ENCODE assay signal across 8 cellular contexts in genomic region chr11:10933455-10934292, GRCh38.
DNase-seq lines count a peak whose midpoint lies in the region; ATAC-seq and TF ChIP-seq lines count a peak whose summit lies in the region.

No MANE protein-coding gene starts in this region.

- POLR2A ChIA-PET in activated CD4-positive, alpha-beta memory T cell treated with anti-CD3 and anti-CD28 coated beads, Interleukin-2, amount 10 ng/mL, durations not matched to agents 7 days and 5 days (lab: Charles Lee), result interaction anchor here (1.0 to 2.3 kb wide), 3 partner anchors 88 to 141 kb away, joined by 3 to 9 read pairs (median 5); partner anchors contain the start of gene EIF4G2

- H3K27ac ChIP-seq in ectodermal cell (ENCODE audit: insufficient read depth, low read depth, low read length, poor library complexity, severe bottlenecking) (peak overlapping the region; percentile 37), lower lobe of right lung (peak overlapping the region; percentile 76)

- CTCF ChIA-PET in activated CD4-positive, alpha-beta memory T cell treated with anti-CD3 and anti-CD28 coated beads, Interleukin-2, amount 10 ng/mL, durations not matched to agents 7 days and 5 days (lab: Charles Lee), result interaction anchor here (0.7 to 3.4 kb wide), 25 partner anchors 8 to 855 kb away, joined by 3 to 72 read pairs (median 4); no protein-coding TSS in a partner anchor

- H3K27me3 Mint-ChIP-seq in activated CD4-positive, alpha-beta memory T cell treated with anti-CD3 and anti-CD28 coated beads, Interleukin-2, amount 10 ng/mL, durations not matched to agents 7 days and 5 days, result peaks cover 49% of the 10 kb centered on the region

- no peaks in the 10 kb centered on the region for H3K36me3 Mint-ChIP-seq in activated CD4-positive, alpha-beta memory T cell treated with anti-CD3 and anti-CD28 coated beads, Interleukin-2, amount 10 ng/mL, durations not matched to agents 7 days and 5 days (ENCODE audit: low read depth)

- H3K36me3 ChIP-seq in BE2C (no peaks in the 10 kb centered on the region), ectodermal cell (ENCODE audit: control insufficient read depth, insufficient read depth, low read length) (no peaks in the 10 kb centered on the region), lower lobe of right lung (no peaks in the 10 kb centered on the region)

- H3K9me3 Mint-ChIP-seq in activated CD4-positive, alpha-beta memory T cell treated with anti-CD3 and anti-CD28 coated beads, Interleukin-2, amount 10 ng/mL, durations not matched to agents 7 days and 5 days, result no peaks in the 10 kb centered on the region

- TF ChIP-seq CTCF in BE2C (IDR thresholded peaks at IDR 0.05; ENCODE audit: low read depth, low read length) (peak; percentile 83), lower lobe of right lung (IDR thresholded peaks at IDR 0.05) (peak; percentile 93)

- H3K4me1 Mint-ChIP-seq in activated CD4-positive, alpha-beta memory T cell treated with anti-CD3 and anti-CD28 coated beads, Interleukin-2, amount 10 ng/mL, durations not matched to agents 7 days and 5 days, result peaks cover 15% of the 10 kb centered on the region

- H3K4me1 ChIP-seq in BE2C (no peaks in the 10 kb centered on the region), ectodermal cell (ENCODE audit: control insufficient read depth, insufficient read depth, low read length) (no peaks in the 10 kb centered on the region), lower lobe of right lung (peaks cover 29% of the 10 kb centered on the region)

- ATAC-seq in HG03460 (IDR thresholded peaks at IDR 0.05; ENCODE audit: unreplicated experiment), result peak; percentile 89
- ATAC-seq in lower lobe of right lung, result peak; percentile 89 to 93

- intact Hi-C loops in lower lobe of right lung (cut with DNase I), result loop anchor here (10.0 kb wide), 1 partner anchor 81 kb away; no protein-coding TSS in a partner anchor

- H3K27ac Mint-ChIP-seq in activated CD4-positive, alpha-beta memory T cell treated with anti-CD3 and anti-CD28 coated beads, Interleukin-2, amount 10 ng/mL, durations not matched to agents 7 days and 5 days, result no peak overlapping the region

- H3K4me3 Mint-ChIP-seq in activated CD4-positive, alpha-beta memory T cell treated with anti-CD3 and anti-CD28 coated beads, Interleukin-2, amount 10 ng/mL, durations not matched to agents 7 days and 5 days, result peak overlapping the region; percentile 63

- 7 to 8% methylated on average over 20 of the region's 20 CpGs for WGBS in ectodermal cell, 2 experiments

- H3K27me3 ChIP-seq in BE2C (no peaks in the 10 kb centered on the region), ectodermal cell (ENCODE audit: control insufficient read depth, insufficient read depth, low read length, poor library complexity, severe bottlenecking) (peaks cover 18% of the 10 kb centered on the region), lower lobe of right lung (ENCODE audit: low read depth) (no peaks in the 10 kb centered on the region)

- peak overlapping the region; percentile 57 for H3K4me3 ChIP-seq in BE2C (ENCODE audit: low read depth, low read length)
- H3K4me3 ChIP-seq in ectodermal cell (ENCODE audit: insufficient read depth, low read depth, low read length), result peak overlapping the region; percentile 47
- peak overlapping the region; percentile 54 for H3K4me3 ChIP-seq in lower lobe of right lung

- DNase-seq in BE2C (peak; percentile 80), GM19238 (ENCODE audit: insufficient read length, low spot score) (peak; percentile 63), NCI-H524 treated with DMSO at 0.1 percent for 48 hours (lab: John Stamatoyannopoulos, UW) (peak; percentile 66), lower lobe of right lung (peak; percentile 91)
- peak; percentile 83 for DNase-seq in activated CD4-positive, alpha-beta memory T cell treated with anti-CD3 and anti-CD28 coated beads, Interleukin-2, amount 10 ng/mL, durations not matched to agents 7 days and 5 days
- DNase-seq in stimulated activated CD4-positive, alpha-beta T cell treated with anti-CD3 and anti-CD28 coated beads, TNF-alpha, amount 100 ng/mL, for 24 hours (ENCODE audit: low read depth in 3 of 3), result peak; percentile 60 to 82 (median 68)

- H3K9me3 ChIP-seq in BE2C, result no peaks in the 10 kb centered on the region
- no peaks in the 10 kb centered on the region for H3K9me3 ChIP-seq in ectodermal cell (ENCODE audit: control insufficient read depth, low read length)
- no peaks in the 10 kb centered on the region for H3K9me3 ChIP-seq in lower lobe of right lung

Comparison
In these comparisons a context has a peak if more than half of its experiments do, and no peak if none do; other contexts are left out.
1. Peak in every context shown above with its lines: DNase-seq, ATAC-seq, H3K4me3 ChIP-seq and H3K27ac ChIP-seq.